In the genomic region with DNA sequence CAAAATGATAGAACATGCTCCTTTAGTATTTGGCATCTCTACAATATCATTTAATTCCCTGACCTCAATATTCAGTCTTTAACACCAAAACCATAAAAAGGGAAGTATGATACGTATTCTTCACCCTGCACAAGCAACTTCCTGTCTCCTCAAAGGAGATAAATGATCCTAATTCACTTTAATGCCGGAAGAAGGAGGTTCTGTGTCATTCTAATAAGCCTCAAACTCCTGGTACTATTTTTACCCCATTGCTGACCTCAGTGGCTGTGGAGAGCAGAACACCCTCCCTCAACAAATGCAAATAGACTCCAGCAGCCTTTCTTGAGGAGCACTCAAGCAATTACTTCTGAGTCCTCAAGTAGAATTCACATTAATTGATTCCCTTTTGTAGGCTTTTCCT, we compare ENCODE assay signal across 9 cellular contexts.
A peak's percentile ranks its signal among the peaks of the same experiment; 100 is the strongest.
DNase-seq lines count a peak whose midpoint lies in the region; ATAC-seq and TF ChIP-seq lines count a peak whose summit lies in the region.
"Had no signal": no experiment of that assay in that cellular context is flagged by ENCODE, and none has a peak within 500 bp of the region (broad histone marks: within the 10 kb centered on the region; RNA-seq: fewer than 3 reads in every experiment).

No MANE protein-coding gene starts in this region.

- no peaks in the 10 kb centered on the region for H3K27me3 ChIP-seq in neural progenitor cell

- H3K27ac ChIP-seq in neural progenitor cell, result peak overlapping the region; percentile 75
- H3K27ac ChIP-seq: VCaP had no signal

- H3K9me3 ChIP-seq in neural progenitor cell (ENCODE audit: low read depth), result no peaks in the 10 kb centered on the region

- H3K4me3 ChIP-seq in neural progenitor cell, result no peak overlapping the region

- no peak for TF ChIP-seq CTCF in neural progenitor cell (IDR thresholded peaks at IDR 0.05)

- peak; percentile 39 for ATAC-seq in Right ventricle myocardium superior (ENCODE audit: poor library complexity)
- ATAC-seq in Right ventricle myocardium inferior, result no peak
- ATAC-seq in HG03095 (IDR thresholded peaks at IDR 0.05; ENCODE audit: unreplicated experiment), result peak; percentile 98
- no peak for ATAC-seq in stimulated activated effector memory CD8-positive, alpha-beta T cell treated with anti-CD3 and anti-CD28 coated beads, Interleukin-12 subunit alpha, Interleukin-12 subunit beta, amount 100 ng/mL, for 72 hours

- H3F3A ChIP-seq in neural progenitor cell (ENCODE audit: low read depth), result peaks cover 14% of the 10 kb centered on the region

- H3K9ac ChIP-seq in neural progenitor cell, result no peak overlapping the region

- no peaks in the 10 kb centered on the region for H3K36me3 Mint-ChIP-seq in neural progenitor cell
- H3K36me3 Mint-ChIP-seq in stimulated activated effector memory CD8-positive, alpha-beta T cell treated with anti-CD3 and anti-CD28 coated beads, Interleukin-12 subunit alpha, Interleukin-12 subunit beta, amount 100 ng/mL, for 72 hours, result no peaks in the 10 kb centered on the region

- peak overlapping the region; percentile 46 for H3K27ac Mint-ChIP-seq in neural progenitor cell
- H3K27ac Mint-ChIP-seq in stimulated activated effector memory CD8-positive, alpha-beta T cell treated with anti-CD3 and anti-CD28 coated beads, Interleukin-12 subunit alpha, Interleukin-12 subunit beta, amount 100 ng/mL, for 72 hours, result no peak overlapping the region

- peaks cover 15% of the 10 kb centered on the region for H3K4me1 Mint-ChIP-seq in neural progenitor cell
- H3K4me1 Mint-ChIP-seq in stimulated activated effector memory CD8-positive, alpha-beta T cell treated with anti-CD3 and anti-CD28 coated beads, Interleukin-12 subunit alpha, Interleukin-12 subunit beta, amount 100 ng/mL, for 72 hours, result no peaks in the 10 kb centered on the region

- H4K20me1 ChIP-seq in neural progenitor cell (ENCODE audit: low read depth), result no peaks in the 10 kb centered on the region

- no peak overlapping the region for H3K4me3 Mint-ChIP-seq in neural progenitor cell
- no peak overlapping the region for H3K4me3 Mint-ChIP-seq in stimulated activated effector memory CD8-positive, alpha-beta T cell treated with anti-CD3 and anti-CD28 coated beads, Interleukin-12 subunit alpha, Interleukin-12 subunit beta, amount 100 ng/mL, for 72 hours

- intact Hi-C loops in Right ventricle myocardium superior (cut with DNase I), result no loop called here
- intact Hi-C loops in Right ventricle myocardium inferior (cut with DNase I), result loop anchor here (10.0 kb wide), 1 partner anchor 53 kb away; no protein-coding TSS in a partner anchor

- H3K27me3 Mint-ChIP-seq in neural progenitor cell (ENCODE audit: insufficient read depth, low read depth), result peaks cover 2% of the 10 kb centered on the region

- H2AFZ ChIP-seq in neural progenitor cell (replicated peaks), result no peak overlapping the region

- peaks cover 23% of the 10 kb centered on the region for H3K4me1 ChIP-seq in neural progenitor cell

- no peaks in the 10 kb centered on the region for H3K9me3 Mint-ChIP-seq in neural progenitor cell
- no peaks in the 10 kb centered on the region for H3K9me3 Mint-ChIP-seq in stimulated activated effector memory CD8-positive, alpha-beta T cell treated with anti-CD3 and anti-CD28 coated beads, Interleukin-12 subunit alpha, Interleukin-12 subunit beta, amount 100 ng/mL, for 72 hours

- H3K4me2 ChIP-seq in neural progenitor cell, result peak overlapping the region; percentile 14

- no peaks in the 10 kb centered on the region for H3K36me3 ChIP-seq in neural progenitor cell

- H3K79me2 ChIP-seq in neural progenitor cell (ENCODE audit: low read depth), result no peaks in the 10 kb centered on the region

- no peak for DNase-seq in Right ventricle myocardium superior
- DNase-seq in Right ventricle myocardium inferior (ENCODE audit: missing footprints), result no peak
- peak; percentile 92 for DNase-seq in OCI-M1 (lab: John Stamatoyannopoulos, UW)
- peak; percentile 62 for DNase-seq in neural progenitor cell (ENCODE audit: low spot score)
- no peak for DNase-seq in GOT3 (lab: John Stamatoyannopoulos, UW)
- no peak for DNase-seq in stimulated activated CD8-positive, alpha-beta memory T cell treated with anti-CD3 and anti-CD28 coated beads, Interleukin-4, amount 100 ng/mL, for 48 hours
- DNase-seq in stimulated activated effector memory CD8-positive, alpha-beta T cell treated with anti-CD3 and anti-CD28 coated beads, Interleukin-12 subunit alpha, Interleukin-12 subunit beta, amount 100 ng/mL, for 72 hours (ENCODE audit: low spot score in 2 of 2), result no peak

Comparison
In these comparisons a context has a peak if more than half of its experiments do, and no peak if none do; other contexts are left out.
1. ATAC-seq: peak in Right ventricle myocardium superior (single experiment) and HG03095 (single experiment); none in Right ventricle myocardium inferior (single experiment) and stimulated activated effector memory CD8-positive, alpha-beta T cell treated with anti-CD3 and anti-CD28 coated beads, Interleukin-12 subunit alpha, Interleukin-12 subunit beta, amount 100 ng/mL, for 72 hours (single experiment).
2. DNase-seq: peak in OCI-M1 (single experiment) and neural progenitor cell (single experiment); none in Right ventricle myocardium superior (single experiment), Right ventricle myocardium inferior (single experiment), GOT3 (single experiment), stimulated activated CD8-positive, alpha-beta memory T cell treated with anti-CD3 and anti-CD28 coated beads, Interleukin-4, amount 100 ng/mL, for 48 hours (single experiment) and stimulated activated effector memory CD8-positive, alpha-beta T cell treated with anti-CD3 and anti-CD28 coated beads, Interleukin-12 subunit alpha, Interleukin-12 subunit beta, amount 100 ng/mL, for 72 hours (0 of 2).